17 cellular contexts compared by ENCODE assay signal in genomic region chr12:124542021-124542941, GRCh38. TPM values are rescaled to one million over a fixed set of nuclear protein-coding genes. Genes with fewer than 3 reads are reported as not detected.
DNase-seq lines count a peak whose midpoint lies in the region; ATAC-seq and TF ChIP-seq lines count a peak whose summit lies in the region.
"Had no signal": no experiment of that assay in that cellular context is flagged by ENCODE, and none has a peak within 500 bp of the region (broad histone marks: within the 10 kb centered on the region; RNA-seq: fewer than 3 reads in every experiment).

No MANE protein-coding gene starts in this region.

- peak overlapping the region; percentile 97 for H3K27ac ChIP-seq in smooth muscle cell (ENCODE audit: low read depth)
- H3K27ac ChIP-seq: tibial artery had no signal

- peaks cover 81% of the 10 kb centered on the region for H3K79me2 ChIP-seq in smooth muscle cell (ENCODE audit: low read depth)

- ATAC-seq in activated naive CD4-positive, alpha-beta T cell treated with anti-CD3 and anti-CD28 coated beads, Interleukin-2, amount 50 U/mL, for 72 hours: no peak
- ATAC-seq: activated T-helper 17 cell treated with anti-CD3 and anti-CD28 coated beads, Interleukin-2, amount 50 U/mL, for 72 hours; GM12878 had no signal

- peaks cover 5% of the 10 kb centered on the region for H3F3A ChIP-seq in smooth muscle cell (ENCODE audit: low read depth)

- H3K4me3 ChIP-seq in fibroblast of villous mesenchyme (ENCODE audit: low read depth, low read length): no peak overlapping the region
- H3K4me3 ChIP-seq in smooth muscle cell: no peak overlapping the region
- H3K4me3 ChIP-seq: GM12878, tibial artery had no signal

- TF ChIP-seq CTCF in fibroblast of villous mesenchyme (IDR thresholded peaks at IDR 0.05; ENCODE audit: insufficient read depth, low read depth, low read length): no peak
- TF ChIP-seq CTCF in smooth muscle cell (IDR thresholded peaks at IDR 0.05; ENCODE audit: borderline replicate concordance, insufficient read depth, poor library complexity, severe bottlenecking): no peak
- TF ChIP-seq CTCF in endothelial cell (IDR thresholded peaks at IDR 0.05; ENCODE audit: unreplicated experiment): no peak

- no peaks in the 10 kb centered on the region for H3K36me3 ChIP-seq in smooth muscle cell (ENCODE audit: low read depth)
- H3K36me3 ChIP-seq: tibial artery had no signal

- H3K9ac ChIP-seq in smooth muscle cell (ENCODE audit: low read depth): no peak overlapping the region

- H3K27me3 Mint-ChIP-seq in endothelial cell (ENCODE audit: unreplicated experiment): peaks cover 9% of the 10 kb centered on the region
- H3K27me3 Mint-ChIP-seq: activated CD4-positive, alpha-beta memory T cell treated with anti-CD3 and anti-CD28 coated beads for 36 hours; activated T-helper 17 cell treated with anti-CD3 and anti-CD28 coated beads, Interleukin-2, amount 50 U/mL, for 72 hours had no signal

- no peak overlapping the region for H3K27ac Mint-ChIP-seq in activated naive CD4-positive, alpha-beta T cell treated with anti-CD3 and anti-CD28 coated beads, Interleukin-2, amount 50 U/mL, for 72 hours
- H3K27ac Mint-ChIP-seq in endothelial cell (ENCODE audit: unreplicated experiment): no peak overlapping the region
- H3K27ac Mint-ChIP-seq: activated CD4-positive, alpha-beta memory T cell treated with anti-CD3 and anti-CD28 coated beads for 36 hours; activated T-helper 17 cell treated with anti-CD3 and anti-CD28 coated beads, Interleukin-2, amount 50 U/mL, for 72 hours had no signal

- peak overlapping the region; percentile 9 for H3K4me2 ChIP-seq in smooth muscle cell

- peaks cover 28% of the 10 kb centered on the region for H3K4me1 ChIP-seq in smooth muscle cell (ENCODE audit: low read depth)

- H3K27me3 ChIP-seq in smooth muscle cell (ENCODE audit: low read depth): no peaks in the 10 kb centered on the region
- H3K27me3 ChIP-seq: tibial artery had no signal

- peaks cover 15% of the 10 kb centered on the region for H3K4me1 Mint-ChIP-seq in endothelial cell (ENCODE audit: unreplicated experiment)

- 86% methylated on average over 25 of the region's 28 CpGs for WGBS in smooth muscle cell (ENCODE audit: low lambda C conversion rate)

- H3K4me3 Mint-ChIP-seq in endothelial cell (ENCODE audit: unreplicated experiment): no peak overlapping the region
- H3K4me3 Mint-ChIP-seq: activated CD4-positive, alpha-beta memory T cell treated with anti-CD3 and anti-CD28 coated beads for 36 hours; activated T-helper 17 cell treated with anti-CD3 and anti-CD28 coated beads, Interleukin-2, amount 50 U/mL, for 72 hours; natural killer cell had no signal

- no peaks in the 10 kb centered on the region for H3K9me3 Mint-ChIP-seq in activated naive CD4-positive, alpha-beta T cell treated with anti-CD3 and anti-CD28 coated beads, Interleukin-2, amount 50 U/mL, for 72 hours
- no peaks in the 10 kb centered on the region for H3K9me3 Mint-ChIP-seq in endothelial cell (ENCODE audit: unreplicated experiment)
- H3K9me3 Mint-ChIP-seq: activated CD4-positive, alpha-beta memory T cell treated with anti-CD3 and anti-CD28 coated beads for 36 hours; activated T-helper 17 cell treated with anti-CD3 and anti-CD28 coated beads, Interleukin-2, amount 50 U/mL, for 72 hours; natural killer cell had no signal

- H3K36me3 Mint-ChIP-seq in activated naive CD4-positive, alpha-beta T cell treated with anti-CD3 and anti-CD28 coated beads, Interleukin-2, amount 50 U/mL, for 72 hours: no peaks in the 10 kb centered on the region
- no peaks in the 10 kb centered on the region for H3K36me3 Mint-ChIP-seq in endothelial cell (ENCODE audit: low read depth, unreplicated experiment)
- H3K36me3 Mint-ChIP-seq: activated CD4-positive, alpha-beta memory T cell treated with anti-CD3 and anti-CD28 coated beads for 36 hours; natural killer cell had no signal

- DNase-seq in NCI-H2171 treated with DMSO at 0.1 percent for 48 hours (lab: John Stamatoyannopoulos, UW) (peak; percentile 25), NCI-H2171 (lab: John Stamatoyannopoulos, UW) (no peak), NCI-H2107 (lab: John Stamatoyannopoulos, UW) (peak; percentile 17), fibroblast of villous mesenchyme (ENCODE audit: low read depth) (peak; percentile 57), smooth muscle cell (lab: John Stamatoyannopoulos, UW; ENCODE audit: unreplicated experiment) (no peak), NCI-H1048 (lab: John Stamatoyannopoulos, UW) (no peak), endothelial cell (ENCODE audit: low spot score) (no peak)
- no peak for DNase-seq in activated naive CD4-positive, alpha-beta T cell treated with anti-CD3 and anti-CD28 coated beads, Interleukin-2, amount 50 U/mL, for 72 hours (ENCODE audit: low spot score in 2 of 2)
- DNase-seq: anterior cingulate cortex; effector memory CD4-positive, alpha-beta T cell; natural killer cell; NCI-H446; T1000; tibial artery had no signal

- peaks cover 85% of the 10 kb centered on the region for H4K20me1 ChIP-seq in smooth muscle cell (ENCODE audit: low read depth)

- H3K9me3 ChIP-seq in smooth muscle cell (replicated peaks; ENCODE audit: low read depth): no peaks in the 10 kb centered on the region
- H3K9me3 ChIP-seq: tibial artery had no signal

- no peak overlapping the region for H2AFZ ChIP-seq in smooth muscle cell (ENCODE audit: low read depth)

RNA-seq across cellular contexts. Expression of gene NCOR2, which starts 25.1 kb away (rescaled TPM):
- total RNA-seq in fibroblast of villous mesenchyme (77.3 and 86.8 TPM in 2 replicates), smooth muscle cell (64.1 and 64.7 TPM in 2 replicates), endothelial cell (ENCODE audit: unreplicated experiment) (132 TPM)
- 164 and 169 TPM in 2 replicates for polyA plus RNA-seq in smooth muscle cell
- 100 to 1,000 TPM in 1 of 2 donors, 10 to 100 TPM in 1; 66.8 to 125 TPM for total RNA-seq in activated naive CD4-positive, alpha-beta T cell treated with anti-CD3 and anti-CD28 coated beads, Interleukin-2, amount 50 U/mL, for 72 hours

Comparison
In these comparisons a context has a peak if more than half of its experiments do, and no peak if none do; other contexts are left out.
1. DNase-seq: peak in NCI-H2171 treated with DMSO at 0.1 percent for 48 hours (single experiment), NCI-H2107 (single experiment) and fibroblast of villous mesenchyme (single experiment); none in NCI-H2171 (single experiment), smooth muscle cell (single experiment), NCI-H1048 (single experiment), activated naive CD4-positive, alpha-beta T cell treated with anti-CD3 and anti-CD28 coated beads, Interleukin-2, amount 50 U/mL, for 72 hours (0 of 2) and endothelial cell (single experiment).